ENCODE assay signal across 38 cellular contexts in the genomic region with DNA sequence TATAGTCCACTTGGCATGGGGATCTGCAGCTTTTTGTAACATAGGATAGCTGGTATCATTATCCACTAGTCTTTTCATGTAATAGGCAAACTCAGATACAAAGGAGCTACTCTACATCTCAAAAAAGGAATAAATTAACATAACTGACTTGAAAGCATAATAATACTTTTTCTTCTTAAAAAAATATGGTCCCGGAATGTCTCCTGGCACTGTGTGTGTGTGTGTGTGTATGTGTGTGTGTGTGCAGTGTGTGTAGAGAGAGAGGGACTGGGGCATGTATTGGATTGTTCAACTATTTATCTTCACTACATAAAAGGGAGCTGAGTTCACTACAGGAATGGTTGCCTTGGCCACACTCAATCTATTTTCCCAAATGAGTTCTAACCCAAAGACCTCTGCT.
"Had no signal": no experiment of that assay in that cellular context is flagged by ENCODE, and none has a peak within 500 bp of the region (broad histone marks: within the 10 kb centered on the region; RNA-seq: fewer than 3 reads in every experiment).

No MANE protein-coding gene starts in this region.

- H3K27me3 ChIP-seq: adrenal gland, ascending aorta, body of pancreas, brain microvascular endothelial cell, breast epithelium, cardiac muscle cell had no signal

- H3K4me1 Mint-ChIP-seq: activated naive CD4-positive, alpha-beta T cell treated with anti-CD3 and anti-CD28 coated beads, Interleukin-2, amount 10 ng/mL, durations not matched to agents 7 days and 5 days; activated naive CD4-positive, alpha-beta T cell treated with anti-CD3 and anti-CD28 coated beads, Interleukin-2, amount 50 U/mL, for 24 hours; activated naive CD8-positive, alpha-beta T cell treated with anti-CD3 and anti-CD28 coated beads for 36 hours; activated naive CD8-positive, alpha-beta T cell treated with anti-CD3 and anti-CD28 coated beads, Interleukin-2, amount 10 ng/mL, durations not matched to agents 7 days and 5 days; activated naive CD8-positive, alpha-beta T cell treated with anti-CD3 and anti-CD28 coated beads, Interleukin-2, amount 50 U/mL, for 24 hours; activated T-helper 17 cell treated with anti-CD3 and anti-CD28 coated beads, Interleukin-2, amount 50 U/mL, for 72 hours; brain; central memory CD8-positive, alpha-beta T cell had no signal

- ATAC-seq: activated naive CD4-positive, alpha-beta T cell treated with anti-CD3 and anti-CD28 coated beads, Interleukin-2, amount 50 U/mL, for 72 hours; activated naive CD8-positive, alpha-beta T cell treated with anti-CD3 and anti-CD28 coated beads, Interleukin-2, amount 50 U/mL, for 24 hours; activated T-cell treated with anti-CD3 and anti-CD28 coated beads, Interleukin-2, amount 50 U/mL, for 4 hours; activated T-cell treated with anti-CD3 and anti-CD28 coated beads, Interleukin-2, amount 50 U/mL, for 72 hours; activated T-helper 17 cell treated with anti-CD3 and anti-CD28 coated beads, Interleukin-2, amount 50 U/mL, for 72 hours; body of pancreas had no signal

- H3K9me3 ChIP-seq: adrenal gland, ascending aorta, body of pancreas, breast epithelium had no signal

- H3K27me3 Mint-ChIP-seq: activated naive CD4-positive, alpha-beta T cell treated with anti-CD3 and anti-CD28 coated beads, Interleukin-2, amount 10 ng/mL, durations not matched to agents 7 days and 5 days; brain had no signal

- H3K4me3 ChIP-seq: adrenal gland, ascending aorta, body of pancreas, breast epithelium, cardiac muscle cell had no signal

- DNase-seq: activated effector memory CD4-positive, alpha-beta T cell treated with anti-CD3 and anti-CD28 coated beads, Interleukin-2, amount 50 U/mL, for 16 hours; activated effector memory CD4-positive, alpha-beta T cell treated with Interleukin-2 at 50 U/mL for 16 hours; activated gamma-delta T cell; activated gamma-delta T cell treated with Interleukin-2 at 50 U/mL for 16 hours; activated naive CD4-positive, alpha-beta T cell; activated naive CD4-positive, alpha-beta T cell treated with anti-CD3 and anti-CD28 coated beads for 36 hours; activated naive CD4-positive, alpha-beta T cell treated with anti-CD3 and anti-CD28 coated beads, Interleukin-2, amount 10 ng/mL, durations not matched to agents 7 days and 5 days; activated naive CD4-positive, alpha-beta T cell treated with anti-CD3 and anti-CD28 coated beads, Interleukin-2, amount 50 U/mL, for 16 hours; activated naive CD4-positive, alpha-beta T cell treated with Interleukin-2 at 50 U/mL for 16 hours; activated naive CD8-positive, alpha-beta T cell treated with anti-CD3 and anti-CD28 coated beads for 36 hours; activated naive CD8-positive, alpha-beta T cell treated with anti-CD3 and anti-CD28 coated beads, Interleukin-2, amount 10 ng/mL, durations not matched to agents 7 days and 5 days; activated naive CD8-positive, alpha-beta T cell treated with anti-CD3 and anti-CD28 coated beads, Interleukin-2, amount 50 U/mL, for 24 hours; activated T-cell treated with anti-CD3 and anti-CD28 coated beads, Interleukin-2, amount 50 U/mL, for 1 hour; activated T-cell treated with anti-CD3 and anti-CD28 coated beads, Interleukin-2, amount 50 U/mL, for 24 hours; activated T-cell treated with anti-CD3 and anti-CD28 coated beads, Interleukin-2, amount 50 U/mL, for 4 hours; activated T-cell treated with anti-CD3 and anti-CD28 coated beads, Interleukin-2, amount 50 U/mL, for 48 hours; activated T-cell treated with anti-CD3 and anti-CD28 coated beads, Interleukin-2, amount 50 U/mL, for 72 hours; adrenal gland; amniotic stem cell; amygdala; anterior cingulate cortex; aorta; body of pancreas; brain microvascular endothelial cell; caudate nucleus; central memory CD4-positive, alpha-beta T cell; cerebellar nuclear complex had no signal

- H3K27ac Mint-ChIP-seq: activated naive CD4-positive, alpha-beta T cell treated with anti-CD3 and anti-CD28 coated beads for 36 hours; activated naive CD4-positive, alpha-beta T cell treated with anti-CD3 and anti-CD28 coated beads, Interleukin-2, amount 10 ng/mL, durations not matched to agents 7 days and 5 days; activated naive CD4-positive, alpha-beta T cell treated with anti-CD3 and anti-CD28 coated beads, Interleukin-2, amount 50 U/mL, for 24 hours; activated naive CD4-positive, alpha-beta T cell treated with anti-CD3 and anti-CD28 coated beads, Interleukin-2, amount 50 U/mL, for 72 hours; activated naive CD8-positive, alpha-beta T cell; activated naive CD8-positive, alpha-beta T cell treated with anti-CD3 and anti-CD28 coated beads for 36 hours; activated naive CD8-positive, alpha-beta T cell treated with anti-CD3 and anti-CD28 coated beads, Interleukin-2, amount 10 ng/mL, durations not matched to agents 7 days and 5 days; activated naive CD8-positive, alpha-beta T cell treated with anti-CD3 and anti-CD28 coated beads, Interleukin-2, amount 50 U/mL, for 24 hours; activated T-cell treated with anti-CD3 and anti-CD28 coated beads, Interleukin-2, amount 50 U/mL, for 24 hours; activated T-cell treated with anti-CD3 and anti-CD28 coated beads, Interleukin-2, amount 50 U/mL, for 72 hours; activated T-helper 1 cell treated with anti-CD3 and anti-CD28 coated beads, Interleukin-12 subunit alpha, Interleukin-12 subunit beta, Interleukin-2, Interleukin-4 antibody, amounts not matched to agents 30 ng/mL and 10 ng/mL and 1 ng/mL, durations not matched to agents 14 hours and 24 hours and 36 hours; activated T-helper 17 cell treated with anti-CD3 and anti-CD28 coated beads, Interleukin-2, amount 50 U/mL, for 72 hours; activated T-helper 2 cell treated with anti-CD3 and anti-CD28 coated beads, Interferon-gamma antibody, Interleukin-2, Interleukin-4, amounts not matched to agents 10 μg/mL and 5 μg/mL and 100 μg/mL, durations not matched to agents 14 hours and 24 hours and 36 hours; brain had no signal

- H3K36me3 Mint-ChIP-seq: activated naive CD4-positive, alpha-beta T cell treated with anti-CD3 and anti-CD28 coated beads, Interleukin-2, amount 10 ng/mL, durations not matched to agents 7 days and 5 days; activated naive CD4-positive, alpha-beta T cell treated with anti-CD3 and anti-CD28 coated beads, Interleukin-2, amount 50 U/mL, for 24 hours; activated naive CD4-positive, alpha-beta T cell treated with anti-CD3 and anti-CD28 coated beads, Interleukin-2, amount 50 U/mL, for 72 hours; activated naive CD8-positive, alpha-beta T cell; activated naive CD8-positive, alpha-beta T cell treated with anti-CD3 and anti-CD28 coated beads for 36 hours; activated naive CD8-positive, alpha-beta T cell treated with anti-CD3 and anti-CD28 coated beads, Interleukin-2, amount 10 ng/mL, durations not matched to agents 7 days and 5 days; brain had no signal

- H3K4me3 Mint-ChIP-seq: activated naive CD4-positive, alpha-beta T cell treated with anti-CD3 and anti-CD28 coated beads for 36 hours; activated naive CD4-positive, alpha-beta T cell treated with anti-CD3 and anti-CD28 coated beads, Interleukin-2, amount 10 ng/mL, durations not matched to agents 7 days and 5 days; activated naive CD4-positive, alpha-beta T cell treated with anti-CD3 and anti-CD28 coated beads, Interleukin-2, amount 50 U/mL, for 24 hours; activated naive CD8-positive, alpha-beta T cell; activated naive CD8-positive, alpha-beta T cell treated with anti-CD3 and anti-CD28 coated beads for 36 hours; activated naive CD8-positive, alpha-beta T cell treated with anti-CD3 and anti-CD28 coated beads, Interleukin-2, amount 10 ng/mL, durations not matched to agents 7 days and 5 days; activated naive CD8-positive, alpha-beta T cell treated with anti-CD3 and anti-CD28 coated beads, Interleukin-2, amount 50 U/mL, for 24 hours; activated T-cell treated with anti-CD3 and anti-CD28 coated beads, Interleukin-2, amount 50 U/mL, for 24 hours; activated T-cell treated with anti-CD3 and anti-CD28 coated beads, Interleukin-2, amount 50 U/mL, for 4 hours; activated T-cell treated with anti-CD3 and anti-CD28 coated beads, Interleukin-2, amount 50 U/mL, for 72 hours; activated T-helper 1 cell treated with anti-CD3 and anti-CD28 coated beads, Interleukin-12 subunit alpha, Interleukin-12 subunit beta, Interleukin-2, Interleukin-4 antibody, amounts not matched to agents 30 ng/mL and 10 ng/mL and 1 ng/mL, durations not matched to agents 14 hours and 24 hours and 36 hours; activated T-helper 17 cell treated with anti-CD3 and anti-CD28 coated beads, Interleukin-2, amount 50 U/mL, for 72 hours; brain; central memory CD8-positive, alpha-beta T cell had no signal

- H3K4me1 ChIP-seq: adrenal gland, ascending aorta, body of pancreas, breast epithelium had no signal

- H3K27ac ChIP-seq: adrenal gland, ascending aorta, body of pancreas, brain microvascular endothelial cell, breast epithelium, cardiac muscle cell had no signal

- H3K36me3 ChIP-seq: adrenal gland, ascending aorta, brain microvascular endothelial cell, breast epithelium, cardiac muscle cell had no signal

- H3K9me3 Mint-ChIP-seq: activated naive CD4-positive, alpha-beta T cell treated with anti-CD3 and anti-CD28 coated beads for 36 hours; activated naive CD4-positive, alpha-beta T cell treated with anti-CD3 and anti-CD28 coated beads, Interleukin-2, amount 10 ng/mL, durations not matched to agents 7 days and 5 days; activated naive CD4-positive, alpha-beta T cell treated with anti-CD3 and anti-CD28 coated beads, Interleukin-2, amount 50 U/mL, for 24 hours; activated naive CD4-positive, alpha-beta T cell treated with anti-CD3 and anti-CD28 coated beads, Interleukin-2, amount 50 U/mL, for 72 hours; activated naive CD8-positive, alpha-beta T cell treated with anti-CD3 and anti-CD28 coated beads for 36 hours; activated naive CD8-positive, alpha-beta T cell treated with anti-CD3 and anti-CD28 coated beads, Interleukin-2, amount 10 ng/mL, durations not matched to agents 7 days and 5 days; activated naive CD8-positive, alpha-beta T cell treated with anti-CD3 and anti-CD28 coated beads, Interleukin-2, amount 50 U/mL, for 24 hours; activated T-cell treated with anti-CD3 and anti-CD28 coated beads, Interleukin-2, amount 50 U/mL, for 24 hours; activated T-cell treated with anti-CD3 and anti-CD28 coated beads, Interleukin-2, amount 50 U/mL, for 4 hours; activated T-cell treated with anti-CD3 and anti-CD28 coated beads, Interleukin-2, amount 50 U/mL, for 72 hours; activated T-helper 1 cell treated with anti-CD3 and anti-CD28 coated beads, Interleukin-12 subunit alpha, Interleukin-12 subunit beta, Interleukin-2, Interleukin-4 antibody, amounts not matched to agents 30 ng/mL and 10 ng/mL and 1 ng/mL, durations not matched to agents 14 hours and 24 hours and 36 hours; activated T-helper 17 cell treated with anti-CD3 and anti-CD28 coated beads, Interleukin-2, amount 50 U/mL, for 72 hours; activated T-helper 2 cell treated with anti-CD3 and anti-CD28 coated beads, Interferon-gamma antibody, Interleukin-2, Interleukin-4, amounts not matched to agents 10 μg/mL and 5 μg/mL and 100 μg/mL, durations not matched to agents 14 hours and 24 hours and 36 hours; central memory CD8-positive, alpha-beta T cell had no signal
